In genomic region chr1:243475966-243476365, GRCh38 we compare ENCODE assay signal across 1 cellular context.
TF ChIP-seq lines count a peak whose summit lies in the region.

No MANE protein-coding gene starts in this region.

TF ChIP-seq in SK-N-SH treated with all-trans-retinoic acid at 6 μM for 48 hours, 23 proteins besides CTCF, POLR2A, EP300 and RAD21 (continued from another document):
- TF ChIP-seq PATZ1 (CRISPR knock-in tag; IDR thresholded peaks at IDR 0.05; ENCODE audit: borderline replicate concordance): no peak
